1 cellular context compared by ENCODE assay signal in genomic region chr12:53551889-53552291, GRCh38.
TF ChIP-seq lines count a peak whose summit lies in the region.

No MANE protein-coding gene starts in this region.

TF ChIP-seq in HepG2, 621 proteins besides CTCF, POLR2A, EP300 and RAD21:
- TF ChIP-seq BRCA1 (CRISPR knock-in tag; IDR thresholded peaks at IDR 0.05) (no peak), KAT8 (CRISPR knock-in tag; IDR thresholded peaks at IDR 0.05) (no peak), ZNF160 (CRISPR knock-in tag; IDR thresholded peaks at IDR 0.05) (no peak), ZNF773 (CRISPR knock-in tag; IDR thresholded peaks at IDR 0.05; ENCODE audit: borderline replicate concordance) (no peak), ZNF20 (CRISPR knock-in tag; IDR thresholded peaks at IDR 0.05) (no peak)
TF ChIP-seq in HepG2: peak in this region for 0.
